ENCODE assay signal across 19 cellular contexts in the genomic region with DNA sequence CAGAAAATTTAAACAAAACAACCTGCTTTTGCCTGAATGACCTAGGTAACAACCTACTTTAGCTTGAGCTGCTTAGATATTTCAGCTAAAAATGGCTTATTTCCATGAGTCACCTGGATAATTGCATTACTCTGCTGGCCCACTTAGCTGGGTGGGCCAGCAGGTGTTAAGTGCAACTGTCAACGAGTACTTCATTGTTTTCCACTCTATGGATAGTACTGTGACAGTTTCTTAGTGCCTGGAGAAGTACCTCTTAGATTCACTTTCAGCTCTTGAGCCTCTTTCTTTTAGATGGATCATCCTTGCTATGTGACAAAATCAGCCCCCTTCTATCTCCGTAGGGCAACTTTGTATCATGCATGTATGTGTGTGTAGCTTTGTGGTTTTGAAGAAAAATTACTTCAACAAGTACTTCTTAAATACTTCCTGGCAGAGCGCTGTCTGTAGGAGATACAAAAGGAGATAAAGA.
DNase-seq lines count a peak whose midpoint lies in the region; ATAC-seq and TF ChIP-seq lines count a peak whose summit lies in the region.
"Had no signal": no experiment of that assay in that cellular context is flagged by ENCODE, and none has a peak within 500 bp of the region (broad histone marks: within the 10 kb centered on the region; RNA-seq: fewer than 3 reads in every experiment).

No MANE protein-coding gene starts in this region.

- WGBS in mesenchymal stem cell: no CpG with 5 or more reads among the region's 3 CpGs

- H2BK12ac ChIP-seq in mesenchymal stem cell (ENCODE audit: low read length in 2 of 2): no peak overlapping the region

- H3K79me2 ChIP-seq in DND-41 (ENCODE audit: insufficient read depth, low read length) (no peaks in the 10 kb centered on the region), SU-DHL-6 (ENCODE audit: insufficient read depth, low read length) (no peaks in the 10 kb centered on the region)

- ATAC-seq in DND-41 (ENCODE audit: insufficient read depth, low read depth) (peak; percentile 93), GM18502 (IDR thresholded peaks at IDR 0.05; ENCODE audit: poor library complexity, unreplicated experiment) (no peak), HG03520 (IDR thresholded peaks at IDR 0.05; ENCODE audit: unreplicated experiment) (no peak)
- ATAC-seq: left ventricle myocardium superior had no signal

- H2AFZ ChIP-seq in DND-41 (ENCODE audit: low read depth, low read length): no peak overlapping the region
- no peak overlapping the region for H2AFZ ChIP-seq in SU-DHL-6 (ENCODE audit: low read depth, low read length, severe bottlenecking)
- no peak overlapping the region for H2AFZ ChIP-seq in mesenchymal stem cell (ENCODE audit: low read depth, low read length)

- H4K8ac ChIP-seq in mesenchymal stem cell (ENCODE audit: low read length): no peak overlapping the region

- H3K23ac ChIP-seq in mesenchymal stem cell (ENCODE audit: low read length in 2 of 2): no peak overlapping the region

- peaks cover 20% of the 10 kb centered on the region for H3K4me1 ChIP-seq in DND-41 (ENCODE audit: insufficient read depth, low read length)
- no peaks in the 10 kb centered on the region for H3K4me1 ChIP-seq in mesenchymal stem cell (ENCODE audit: control insufficient read depth, insufficient read depth, low read depth, low read length)
- H3K4me1 ChIP-seq: BLaER1 treated with 17β-estradiol and CSF1 and Interleukin-3, amounts not matched to agents 10 nM and 100 nM; suprapubic skin had no signal

- no peak overlapping the region for H2AK5ac ChIP-seq in mesenchymal stem cell (ENCODE audit: low read length, severe bottlenecking)

- no peaks in the 10 kb centered on the region for H3K9me2 ChIP-seq in SU-DHL-6 (replicated peaks; ENCODE audit: insufficient read depth, low read length)

- no peaks in the 10 kb centered on the region for H3K9me3 ChIP-seq in DND-41 (ENCODE audit: insufficient read depth, low read length, severe bottlenecking)
- no peaks in the 10 kb centered on the region for H3K9me3 ChIP-seq in SU-DHL-6 (ENCODE audit: insufficient read depth, low read length)
- H3K9me3 ChIP-seq in mesenchymal stem cell (ENCODE audit: control insufficient read depth, low read length): no peaks in the 10 kb centered on the region
- H3K9me3 ChIP-seq: suprapubic skin had no signal

- H3K4me2 ChIP-seq in DND-41 (ENCODE audit: insufficient read depth, low read length) (peak overlapping the region; percentile 37), SU-DHL-6 (ENCODE audit: low read depth, low read length, poor library complexity, severe bottlenecking) (peak overlapping the region; percentile 46), mesenchymal stem cell (ENCODE audit: low read length, poor library complexity, severe bottlenecking) (no peak overlapping the region)
- H3K4me2 ChIP-seq: BLaER1 treated with 17β-estradiol and CSF1 and Interleukin-3, amounts not matched to agents 10 nM and 100 nM had no signal

- H3K27ac ChIP-seq in DND-41 (ENCODE audit: low read length) (no peak overlapping the region), SU-DHL-6 (ENCODE audit: low read depth, low read length) (peak overlapping the region; percentile 89), mesenchymal stem cell (ENCODE audit: low read length, poor library complexity, severe bottlenecking) (no peak overlapping the region)
- H3K27ac ChIP-seq: BLaER1 treated with 17β-estradiol and CSF1 and Interleukin-3, amounts not matched to agents 10 nM and 100 nM; HL-60; suprapubic skin had no signal

- peaks cover 13% of the 10 kb centered on the region; the same call in 1 of the 2 replicates for H3F3A ChIP-seq in SU-DHL-6 (ENCODE audit: insufficient read depth)

- H3K79me1 ChIP-seq in mesenchymal stem cell (replicated peaks; ENCODE audit: low read length, poor library complexity, severe bottlenecking): no peaks in the 10 kb centered on the region

- no peak overlapping the region for H3K4ac ChIP-seq in mesenchymal stem cell (ENCODE audit: low read depth in 1 of 2, low read length in 2 of 2)

- H2BK120ac ChIP-seq in mesenchymal stem cell (ENCODE audit: low read depth, low read length): no peak overlapping the region

- peaks cover 27% of the 10 kb centered on the region for H3K27me3 ChIP-seq in DND-41 (ENCODE audit: insufficient read depth, low read length, poor library complexity)
- no peaks in the 10 kb centered on the region for H3K27me3 ChIP-seq in SU-DHL-6 (ENCODE audit: low read length)
- no peaks in the 10 kb centered on the region for H3K27me3 ChIP-seq in mesenchymal stem cell (ENCODE audit: control insufficient read depth in 1 of 2, insufficient read depth in 1 of 2, low read length in 2 of 2)
- H3K27me3 ChIP-seq: BLaER1 treated with 17β-estradiol and CSF1 and Interleukin-3, amounts not matched to agents 10 nM and 100 nM; suprapubic skin had no signal

- H2BK15ac ChIP-seq in mesenchymal stem cell (ENCODE audit: low read depth, poor library complexity, severe bottlenecking): no peak overlapping the region

- H3K36me3 ChIP-seq in DND-41 (ENCODE audit: insufficient read depth, low read length): no peaks in the 10 kb centered on the region
- no peaks in the 10 kb centered on the region for H3K36me3 ChIP-seq in SU-DHL-6 (ENCODE audit: low read length)
- H3K36me3 ChIP-seq in mesenchymal stem cell (ENCODE audit: control insufficient read depth in 1 of 2, insufficient read depth in 2 of 2, low read depth in 1 of 2, low read length in 2 of 2): no peaks in the 10 kb centered on the region
- H3K36me3 ChIP-seq: BLaER1 treated with 17β-estradiol and CSF1 and Interleukin-3, amounts not matched to agents 10 nM and 100 nM; suprapubic skin had no signal

- H3K18ac ChIP-seq in mesenchymal stem cell (ENCODE audit: low read depth in 1 of 2, low read length in 2 of 2): no peak overlapping the region

- H3K4me3 ChIP-seq in DND-41 (ENCODE audit: low read depth in 1 of 2, low read length in 2 of 2) (no peak overlapping the region), SU-DHL-6 (ENCODE audit: insufficient read depth, low read length, poor library complexity, severe bottlenecking) (no peak overlapping the region), mesenchymal stem cell (ENCODE audit: insufficient read depth in 1 of 2, low read depth in 1 of 2, low read length in 2 of 2) (no peak overlapping the region)
- H3K4me3 ChIP-seq: BLaER1 treated with 17β-estradiol and CSF1 and Interleukin-3, amounts not matched to agents 10 nM and 100 nM; suprapubic skin had no signal

- TF ChIP-seq CTCF in DND-41 (IDR thresholded peaks at IDR 0.05; ENCODE audit: borderline replicate concordance, extremely low read depth, low read length, poor library complexity, severe bottlenecking) (no peak), SU-DHL-6 (IDR thresholded peaks at IDR 0.05; ENCODE audit: insufficient read depth, low read length, poor library complexity, severe bottlenecking) (no peak)

- no peak overlapping the region for H3K9ac ChIP-seq in DND-41 (ENCODE audit: low read depth, low read length)
- peak overlapping the region; percentile 40 for H3K9ac ChIP-seq in SU-DHL-6 (ENCODE audit: low read length)
- no peak overlapping the region for H3K9ac ChIP-seq in mesenchymal stem cell (ENCODE audit: low read length)
- H3K9ac ChIP-seq: BLaER1 treated with 17β-estradiol and CSF1 and Interleukin-3, amounts not matched to agents 10 nM and 100 nM had no signal

- H2BK5ac ChIP-seq in mesenchymal stem cell (ENCODE audit: low read depth, low read length, poor library complexity, severe bottlenecking): no peak overlapping the region

- H4K91ac ChIP-seq in mesenchymal stem cell (ENCODE audit: low read length): no peak overlapping the region

- H3K14ac ChIP-seq in mesenchymal stem cell (ENCODE audit: low read length in 2 of 2): no peak overlapping the region

- DNase-seq in NCI-H82 (lab: John Stamatoyannopoulos, UW) (peak; percentile 58), NCI-H82 treated with DMSO at 0.1 percent for 48 hours (lab: John Stamatoyannopoulos, UW; ENCODE audit: unreplicated experiment) (no peak), DND-41 (peak; percentile 26), mesenchymal stem cell (peak; percentile 18), NOMO-1 treated with DMSO at 0.1 percent for 48 hours (lab: John Stamatoyannopoulos, UW; ENCODE audit: unreplicated experiment) (no peak)
- DNase-seq: activated CD4-positive, alpha-beta T cell treated with anti-CD3 and anti-CD28 coated beads for 48 hours; activated T-cell treated with anti-CD3 and anti-CD28 coated beads, Interleukin-2, amount 50 U/mL, for 1 hour; cortex of kidney; left ventricle myocardium superior; MV-4-11; NCI-H2081 treated with DMSO at 0.1 percent for 48 hours; NCI-H526; stimulated activated CD4-positive, alpha-beta T cell treated with anti-CD3 and anti-CD28 coated beads, Interleukin-12 subunit alpha, Interleukin-12 subunit beta, amount 100 ng/mL, for 4 hours had no signal

- H4K20me1 ChIP-seq in DND-41 (ENCODE audit: insufficient read depth, low read length) (no peaks in the 10 kb centered on the region), SU-DHL-6 (ENCODE audit: low read depth, low read length) (no peaks in the 10 kb centered on the region)
- H4K20me1 ChIP-seq: BLaER1 treated with 17β-estradiol and CSF1 and Interleukin-3, amounts not matched to agents 10 nM and 100 nM had no signal

Comparison
In these comparisons a context has a peak if more than half of its experiments do, and no peak if none do; other contexts are left out.
1. DNase-seq: peak in NCI-H82 (single experiment), DND-41 (single experiment) and mesenchymal stem cell (single experiment); none in NCI-H82 treated with DMSO at 0.1 percent for 48 hours (single experiment) and NOMO-1 treated with DMSO at 0.1 percent for 48 hours (single experiment).